8 cellular contexts compared by ENCODE assay signal in genomic region chr5:179820127-179820482, GRCh38. TPM values are rescaled to one million over a fixed set of nuclear protein-coding genes. Genes with fewer than 3 reads are reported as not detected.
DNase-seq lines count a peak whose midpoint lies in the region; TF ChIP-seq lines count a peak whose summit lies in the region.

No MANE protein-coding gene starts in this region.

- H3K27ac ChIP-seq in HEK293 (ENCODE audit: extremely low read depth, low read depth, low read length) = peak overlapping the region; percentile 92
- peak overlapping the region; percentile 96 to 100 for H3K27ac ChIP-seq in right atrium auricular region
- peak overlapping the region; percentile 86 to 100 (median 100) for H3K27ac ChIP-seq in spleen

- POLR2A ChIA-PET in HEK293 (lab: Yijun Ruan, JAX) = interaction anchor here (0.6 to 1.7 kb wide), 13 partner anchors 9 to 193 kb away, joined by 3 to 28 read pairs (median 4); partner anchors contain the start of genes LTC4S, MAML1, MGAT4B and MRNIP
- POLR2A ChIA-PET in activated CD4-positive, alpha-beta memory T cell treated with anti-CD3 and anti-CD28 coated beads for 36 hours (lab: Charles Lee) = interaction anchor here (1.0 to 3.2 kb wide), 9 partner anchors 12 to 197 kb away, joined by 3 to 19 read pairs (median 3); partner anchors contain the start of genes HNRNPH1 and MRNIP

- DNase-seq in activated CD4-positive, alpha-beta memory T cell treated with anti-CD3 and anti-CD28 coated beads for 36 hours = no peak
- DNase-seq in right atrium auricular region (ENCODE audit: low spot score) (no peak), spleen (no peak), epidermal melanocyte (ENCODE audit: insufficient read length, low spot score) (no peak), G401 (ENCODE audit: low spot score) (no peak), GDM1 (lab: John Stamatoyannopoulos, UW) (no peak)
- no peak for DNase-seq in stimulated activated naive CD4-positive, alpha-beta T cell treated with Interleukin-2 at 50 U/mL for 16 hours (lab: John Stamatoyannopoulos, UW)

- intact Hi-C loops in activated CD4-positive, alpha-beta memory T cell treated with anti-CD3 and anti-CD28 coated beads for 36 hours (cut with micrococcal nuclease) = loop anchor here (1.0 kb wide), 1 partner anchor 38 kb away; the partner anchor contains the start of gene MRNIP
- intact Hi-C loops in spleen (cut with DNase I; ENCODE audit: low total_unique reads) = no loop called here

- H3K4me3 ChIP-seq in HEK293 (ENCODE audit: low read depth, low read length) = peak overlapping the region; percentile 83
- peak overlapping the region; percentile 76 to 100 for H3K4me3 ChIP-seq in right atrium auricular region
- peak overlapping the region; percentile 89 to 97 (median 94) for H3K4me3 ChIP-seq in spleen

- H3K36me3 ChIP-seq in HEK293 (ENCODE audit: control insufficient read depth in 2 of 2, insufficient read depth in 1 of 2, low read length in 2 of 2) (peaks cover 5 to 41% of the 10 kb centered on the region in 2 experiments; a peak in 2 of 3 replicates), right atrium auricular region (peaks cover 33% of the 10 kb centered on the region), spleen (peaks cover 0 to 33% (median 25%) of the 10 kb centered on the region in 6 donors)

- 31 to 61% (median 40%) methylated on average over 6 to 12 of the region's 12 CpGs for WGBS in spleen, 5 donors

- TF ChIP-seq CTCF in HEK293 (tag by site-specific recombination; IDR thresholded peaks at IDR 0.05) = no peak
- TF ChIP-seq CTCF in right atrium auricular region (IDR thresholded peaks at IDR 0.05) = no peak
- TF ChIP-seq CTCF in spleen (IDR thresholded peaks at IDR 0.05 in 8 of 11, conservative IDR thresholded peaks at IDR 0.05 in 3 of 11) = no peak

- H3K4me1 Mint-ChIP-seq in activated CD4-positive, alpha-beta memory T cell treated with anti-CD3 and anti-CD28 coated beads for 36 hours (ENCODE audit: low read depth) = peaks cover 50% of the 10 kb centered on the region

- CTCF ChIA-PET in HEK293 (lab: Yijun Ruan, JAX) = no interaction called here
- CTCF ChIA-PET in activated CD4-positive, alpha-beta memory T cell treated with anti-CD3 and anti-CD28 coated beads for 36 hours (lab: Charles Lee) = interaction anchor here (0.9 to 1.7 kb wide), 7 partner anchors 9 to 473 kb away, joined by 3 to 11 read pairs (median 4); no protein-coding TSS in a partner anchor

- peaks cover 19% of the 10 kb centered on the region for H3K4me1 ChIP-seq in HEK293 (ENCODE audit: control insufficient read depth, insufficient read depth, low read length)
- peaks cover 0 to 73% of the 10 kb centered on the region in 2 donors for H3K4me1 ChIP-seq in right atrium auricular region
- peaks cover 46 to 82% (median 77%) of the 10 kb centered on the region in 6 donors for H3K4me1 ChIP-seq in spleen

- in situ Hi-C loops in G401 (cut with HindIII; ENCODE audit: low sequenced_read_pairs) = no loop called here

- peak overlapping the region; percentile 66 for H3K4me3 Mint-ChIP-seq in activated CD4-positive, alpha-beta memory T cell treated with anti-CD3 and anti-CD28 coated beads for 36 hours

- no peaks in the 10 kb centered on the region for H3K9me3 ChIP-seq in HEK293 (ENCODE audit: control insufficient read depth, insufficient read depth, low read depth, low read length)
- H3K9me3 ChIP-seq in right atrium auricular region = no peaks in the 10 kb centered on the region
- H3K9me3 ChIP-seq in spleen = no peaks in the 10 kb centered on the region

- no peaks in the 10 kb centered on the region for H3K9me3 Mint-ChIP-seq in activated CD4-positive, alpha-beta memory T cell treated with anti-CD3 and anti-CD28 coated beads for 36 hours

- H3K27me3 Mint-ChIP-seq in activated CD4-positive, alpha-beta memory T cell treated with anti-CD3 and anti-CD28 coated beads for 36 hours = peaks cover 2% of the 10 kb centered on the region

- H3K36me3 Mint-ChIP-seq in activated CD4-positive, alpha-beta memory T cell treated with anti-CD3 and anti-CD28 coated beads for 36 hours = peaks cover 32% of the 10 kb centered on the region

- TF ChIP-seq POLR2A in spleen (IDR thresholded peaks at IDR 0.05) = no peak

- H3K27me3 ChIP-seq in right atrium auricular region = no peaks in the 10 kb centered on the region
- peaks cover 0 to 12% (median 0%) of the 10 kb centered on the region in 7 donors for H3K27me3 ChIP-seq in spleen (replicated peaks in 1 of 7)

- peak overlapping the region; percentile 85 for H3K27ac Mint-ChIP-seq in activated CD4-positive, alpha-beta memory T cell treated with anti-CD3 and anti-CD28 coated beads for 36 hours

TF ChIP-seq in HEK293, 187 proteins besides CTCF, POLR2A, EP300 and RAD21 (continues in another document):
- TF ChIP-seq ZNF10 (tag by site-specific recombination; IDR thresholded peaks at IDR 0.05) (peak; percentile 72), HIC1 (tag by site-specific recombination; IDR thresholded peaks at IDR 0.05) (peak; percentile 88), ZNF626 (tag by site-specific recombination; IDR thresholded peaks at IDR 0.05) (no peak), ZNF621 (tag by site-specific recombination; IDR thresholded peaks at IDR 0.05) (no peak), ZNF785 (tag by site-specific recombination; IDR thresholded peaks at IDR 0.05) (no peak)

RNA-seq across cellular contexts. Expression of gene SQSTM1, which starts 0.6 kb away (rescaled TPM):
- 100 to 1,000 TPM; 127 to 130 TPM for total RNA-seq in activated CD4-positive, alpha-beta memory T cell treated with anti-CD3 and anti-CD28 coated beads for 36 hours
- total RNA-seq in right atrium auricular region (100 to 1,000 TPM; 379 to 436 TPM), spleen (100 to 1,000 TPM; 241 to 328 (median 311) TPM)
- polyA plus RNA-seq in spleen = 100 to 1,000 TPM; 105 to 185 (median 126) TPM
- 139 and 150 TPM in 2 replicates for total RNA-seq in G401 (2014; rRNA removed; shearing (Covaris generic))

RNA-seq across cellular contexts. Expression of gene MGAT4B, which starts 13.4 kb away (rescaled TPM):
- total RNA-seq in activated CD4-positive, alpha-beta memory T cell treated with anti-CD3 and anti-CD28 coated beads for 36 hours = 10 to 100 TPM; 95.8 to 96.8 TPM
- total RNA-seq in right atrium auricular region (10 to 100 TPM; 71.7 to 77.1 TPM), spleen (100 to 1,000 TPM in 2 of 7 donors, 10 to 100 TPM in 5; 76.8 to 117 (median 87.7) TPM)
- polyA plus RNA-seq in spleen = 10 to 100 TPM; 34.9 to 49.3 (median 35.8) TPM
- 122 and 128 TPM in 2 replicates for total RNA-seq in G401 (2014; rRNA removed; shearing (Covaris generic))

RNA-seq across cellular contexts. Expression of gene LTC4S, which starts 26.3 kb away (rescaled TPM):
- 1 to 10 TPM in 1 of 2 experiments, under 1 TPM in 1; 0.48 to 1.1 TPM for total RNA-seq in activated CD4-positive, alpha-beta memory T cell treated with anti-CD3 and anti-CD28 coated beads for 36 hours
- total RNA-seq in right atrium auricular region (10 to 100 TPM in 1 of 2 donors, 1 to 10 TPM in 1; 9.0 to 11.1 TPM), spleen (10 to 100 TPM in 3 of 7 donors, 1 to 10 TPM in 4; 4.0 to 24.2 (median 9.2) TPM)
- 10 to 100 TPM in 1 of 3 donors, 1 to 10 TPM in 2; 3.1 to 14.9 (median 3.8) TPM for polyA plus RNA-seq in spleen
- 7.1 and 9.4 TPM in 2 replicates for total RNA-seq in G401 (2014; rRNA removed; shearing (Covaris generic))

RNA-seq across cellular contexts. Expression of gene MRNIP, which starts 38.5 kb away (rescaled TPM):
- 10 to 100 TPM; 19.8 to 24.9 TPM for total RNA-seq in activated CD4-positive, alpha-beta memory T cell treated with anti-CD3 and anti-CD28 coated beads for 36 hours
- total RNA-seq in right atrium auricular region (10 to 100 TPM; 12.5 to 20.3 TPM), spleen (10 to 100 TPM; 46.2 to 88.4 (median 48.0) TPM)
- 100 to 1,000 TPM in 1 of 3 donors, 10 to 100 TPM in 2; 34.9 to 107 (median 58.7) TPM for polyA plus RNA-seq in spleen
- 22.0 and 38.5 TPM in 2 replicates for total RNA-seq in G401 (2014; rRNA removed; shearing (Covaris generic))
